In the genomic region with DNA sequence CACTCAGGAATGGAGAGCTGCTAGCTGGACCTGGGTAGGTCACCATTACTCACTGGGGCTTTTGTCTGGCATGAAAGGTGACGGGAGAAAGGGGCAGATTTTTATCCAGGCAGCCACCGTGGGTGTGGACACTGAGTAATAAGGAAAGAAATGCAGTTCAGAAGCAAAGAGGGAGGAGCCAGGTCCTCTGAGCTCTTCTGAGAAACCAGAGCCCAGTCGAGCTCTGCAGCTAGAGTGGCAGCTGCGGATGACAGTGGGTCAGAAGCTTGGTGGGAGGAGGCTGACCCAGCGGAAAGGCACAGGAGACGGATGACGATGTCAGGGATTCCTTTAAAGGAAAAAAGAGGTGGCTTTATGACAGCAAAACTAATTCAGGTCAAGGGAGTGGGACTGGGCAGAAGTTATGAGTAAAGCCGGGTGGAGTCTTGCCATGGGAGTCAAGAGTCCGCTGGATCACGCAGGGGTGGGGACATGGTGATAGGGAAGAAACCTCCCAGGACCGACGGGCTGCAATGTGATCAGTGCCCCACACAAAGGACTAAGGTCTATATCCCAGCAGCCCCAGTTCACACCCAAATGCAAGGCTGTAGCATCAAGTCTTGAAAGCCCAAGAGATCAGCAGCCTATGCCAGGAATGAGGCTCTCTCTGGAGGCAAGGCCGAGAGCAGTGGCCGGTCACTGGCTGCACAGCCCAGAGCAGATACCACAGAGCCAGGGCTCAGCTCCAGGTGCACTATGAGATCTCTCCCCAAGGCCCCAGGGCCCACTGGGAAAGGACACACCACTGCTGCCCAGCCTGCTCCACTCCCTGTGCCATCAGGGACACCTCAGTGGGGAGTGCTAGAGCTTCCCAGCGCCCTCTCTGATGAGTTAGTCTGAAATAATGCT, we compare ENCODE assay signal across 1 cellular context.
TF ChIP-seq lines count a peak whose summit lies in the region.

No MANE protein-coding gene starts in this region.

TF ChIP-seq in SK-N-SH treated with all-trans-retinoic acid at 6 μM for 48 hours, 23 proteins besides CTCF, POLR2A, EP300 and RAD21 (continued from another document):
- TF ChIP-seq, protein P1, sequence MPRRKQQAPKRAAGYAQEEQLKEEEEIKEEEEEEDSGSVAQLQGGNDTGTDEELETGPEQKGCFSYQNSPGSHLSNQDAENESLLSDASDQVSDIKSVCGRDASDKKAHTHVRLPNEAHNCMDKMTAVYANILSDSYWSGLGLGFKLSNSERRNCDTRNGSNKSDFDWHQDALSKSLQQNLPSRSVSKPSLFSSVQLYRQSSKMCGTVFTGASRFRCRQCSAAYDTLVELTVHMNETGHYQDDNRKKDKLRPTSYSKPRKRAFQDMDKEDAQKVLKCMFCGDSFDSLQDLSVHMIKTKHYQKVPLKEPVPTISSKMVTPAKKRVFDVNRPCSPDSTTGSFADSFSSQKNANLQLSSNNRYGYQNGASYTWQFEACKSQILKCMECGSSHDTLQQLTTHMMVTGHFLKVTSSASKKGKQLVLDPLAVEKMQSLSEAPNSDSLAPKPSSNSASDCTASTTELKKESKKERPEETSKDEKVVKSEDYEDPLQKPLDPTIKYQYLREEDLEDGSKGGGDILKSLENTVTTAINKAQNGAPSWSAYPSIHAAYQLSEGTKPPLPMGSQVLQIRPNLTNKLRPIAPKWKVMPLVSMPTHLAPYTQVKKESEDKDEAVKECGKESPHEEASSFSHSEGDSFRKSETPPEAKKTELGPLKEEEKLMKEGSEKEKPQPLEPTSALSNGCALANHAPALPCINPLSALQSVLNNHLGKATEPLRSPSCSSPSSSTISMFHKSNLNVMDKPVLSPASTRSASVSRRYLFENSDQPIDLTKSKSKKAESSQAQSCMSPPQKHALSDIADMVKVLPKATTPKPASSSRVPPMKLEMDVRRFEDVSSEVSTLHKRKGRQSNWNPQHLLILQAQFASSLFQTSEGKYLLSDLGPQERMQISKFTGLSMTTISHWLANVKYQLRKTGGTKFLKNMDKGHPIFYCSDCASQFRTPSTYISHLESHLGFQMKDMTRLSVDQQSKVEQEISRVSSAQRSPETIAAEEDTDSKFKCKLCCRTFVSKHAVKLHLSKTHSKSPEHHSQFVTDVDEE (CRISPR knock-in tag; IDR thresholded peaks at IDR 0.05), result no peak
